In genomic region chr6:28597217-28597835, GRCh38 we compare ENCODE assay signal across 8 cellular contexts.
A peak's percentile ranks its signal among the peaks of the same experiment; 100 is the strongest.
DNase-seq lines count a peak whose midpoint lies in the region; ATAC-seq, FAIRE-seq and TF ChIP-seq lines count a peak whose summit lies in the region.

No MANE protein-coding gene starts in this region.

- TF ChIP-seq CTCF in fibroblast of villous mesenchyme (IDR thresholded peaks at IDR 0.05; ENCODE audit: insufficient read depth, low read depth, low read length): no peak

- no peak for ATAC-seq in HG03432 (IDR thresholded peaks at IDR 0.05; ENCODE audit: unreplicated experiment)
- ATAC-seq in HG03095 (IDR thresholded peaks at IDR 0.05; ENCODE audit: unreplicated experiment): no peak

- FAIRE-seq in TTC549 (lab: Jason Lieb, UNC): peak; percentile 17

- DNase-seq in EH (ENCODE audit: low read depth): peak; percentile 56
- DNase-seq in LHCN-M2 (ENCODE audit: low read depth): peak; percentile 57
- DNase-seq in fibroblast of villous mesenchyme (ENCODE audit: low read depth): peak; percentile 49
- no peak for DNase-seq in pons (ENCODE audit: low spot score)

- peak overlapping the region; percentile 37 for H3K4me3 ChIP-seq in fibroblast of villous mesenchyme (ENCODE audit: low read depth, low read length)

- peak overlapping the region; percentile 72 for H3K27ac ChIP-seq in temporal lobe (ENCODE audit: low read depth, low read length)
